In the genomic region with DNA sequence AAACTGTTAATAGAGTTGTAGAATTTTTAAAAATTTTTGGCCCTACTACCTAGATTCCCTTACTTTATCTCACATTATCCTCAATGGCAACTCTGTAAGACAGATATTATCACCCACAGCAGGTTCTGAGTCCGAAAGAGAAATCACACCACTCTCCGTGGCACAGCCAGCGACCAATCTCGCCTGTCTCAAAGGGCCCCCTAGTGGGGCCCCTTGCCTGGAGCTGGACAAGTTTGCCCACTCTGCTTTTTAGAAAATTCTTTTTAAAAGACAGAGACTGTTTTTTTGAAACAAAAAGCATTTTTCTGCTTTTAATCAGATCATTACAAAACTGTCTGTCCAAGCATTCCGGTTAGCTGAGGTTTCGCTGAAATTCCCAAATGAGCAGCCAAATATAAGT, we compare ENCODE assay signal across 12 cellular contexts. TPM values are rescaled to one million over a fixed set of nuclear protein-coding genes. Genes with fewer than 3 reads are reported as not detected.
A peak's percentile ranks its signal among the peaks of the same experiment; 100 is the strongest.
DNase-seq lines count a peak whose midpoint lies in the region; ATAC-seq and TF ChIP-seq lines count a peak whose summit lies in the region.
"Had no signal": no experiment of that assay in that cellular context is flagged by ENCODE, and none has a peak within 500 bp of the region (broad histone marks: within the 10 kb centered on the region; RNA-seq: fewer than 3 reads in every experiment).

No MANE protein-coding gene starts in this region.

- no peaks in the 10 kb centered on the region for H3K36me3 ChIP-seq in smooth muscle cell (ENCODE audit: low read depth)

- H3K9ac ChIP-seq in smooth muscle cell (ENCODE audit: low read depth): no peak overlapping the region

- no peaks in the 10 kb centered on the region for H3K79me2 ChIP-seq in smooth muscle cell (ENCODE audit: low read depth)

- DNase-seq in DMS53 (lab: John Stamatoyannopoulos, UW) (peak; percentile 3), DMS53 treated with DMSO at 0.1 percent for 48 hours (lab: John Stamatoyannopoulos, UW; ENCODE audit: unreplicated experiment) (no peak), RPMI7951 (ENCODE audit: low read depth) (peak; percentile 8), globus pallidus (ENCODE audit: low spot score) (peak; percentile 55), smooth muscle cell (lab: John Stamatoyannopoulos, UW; ENCODE audit: unreplicated experiment) (no peak), NCI-H2029 treated with DMSO at 0.1 percent for 48 hours (lab: John Stamatoyannopoulos, UW) (no peak), EL (no peak)
- DNase-seq: activated CD4-positive, alpha-beta T cell treated with anti-CD3 and anti-CD28 coated beads, Interleukin-2, amount 50 U/mL, for 1 hour; NCI-H1417; stimulated activated CD4-positive, alpha-beta T cell treated with anti-CD3 and anti-CD28 coated beads, Interleukin-4, amount 100 ng/mL, for 4 hours; tibial artery had no signal

- H3F3A ChIP-seq in smooth muscle cell (ENCODE audit: low read depth): no peaks in the 10 kb centered on the region

- H3K9me3 ChIP-seq in smooth muscle cell (replicated peaks; ENCODE audit: low read depth): no peaks in the 10 kb centered on the region
- H3K9me3 ChIP-seq: tibial artery had no signal

- H2AFZ ChIP-seq in smooth muscle cell (ENCODE audit: low read depth): no peak overlapping the region

- no peak overlapping the region for H3K27ac ChIP-seq in smooth muscle cell (ENCODE audit: low read depth)
- H3K27ac ChIP-seq: tibial artery had no signal

- no peaks in the 10 kb centered on the region for H3K4me1 ChIP-seq in smooth muscle cell (ENCODE audit: low read depth)
- H3K4me1 ChIP-seq: tibial artery had no signal

- no peak overlapping the region for H3K4me2 ChIP-seq in smooth muscle cell

- TF ChIP-seq CTCF in smooth muscle cell (IDR thresholded peaks at IDR 0.05; ENCODE audit: borderline replicate concordance, insufficient read depth, poor library complexity, severe bottlenecking): peak; percentile 34

- no peak overlapping the region for H3K4me3 ChIP-seq in smooth muscle cell
- H3K4me3 ChIP-seq: tibial artery had no signal

- 68% methylated on average over 6 of the region's 6 CpGs for WGBS in smooth muscle cell (ENCODE audit: low lambda C conversion rate)

- ATAC-seq in GM21381 (IDR thresholded peaks at IDR 0.05; ENCODE audit: unreplicated experiment): no peak

- no peaks in the 10 kb centered on the region for H3K27me3 ChIP-seq in smooth muscle cell (ENCODE audit: low read depth)
- H3K27me3 ChIP-seq: tibial artery had no signal

- H4K20me1 ChIP-seq in smooth muscle cell (ENCODE audit: low read depth): no peaks in the 10 kb centered on the region

RNA-seq across cellular contexts. Expression of gene PHF11, which starts 21.7 kb away (rescaled TPM):
- 18.2 and 20.2 TPM in 2 replicates for total RNA-seq in RPMI7951 (2014; rRNA removed; shearing (Covaris generic))
- total RNA-seq in smooth muscle cell: 25.9 and 30.3 TPM in 2 replicates
- 21.0 and 22.9 TPM in 2 replicates for polyA plus RNA-seq in smooth muscle cell

Comparison
In these comparisons a context has a peak if more than half of its experiments do, and no peak if none do; other contexts are left out.
1. DNase-seq: peak in DMS53 (single experiment), RPMI7951 (single experiment) and globus pallidus (single experiment); none in DMS53 treated with DMSO at 0.1 percent for 48 hours (single experiment), smooth muscle cell (single experiment), NCI-H2029 treated with DMSO at 0.1 percent for 48 hours (single experiment) and EL (single experiment).